ENCODE assay signal across 9 cellular contexts in the genomic region with DNA sequence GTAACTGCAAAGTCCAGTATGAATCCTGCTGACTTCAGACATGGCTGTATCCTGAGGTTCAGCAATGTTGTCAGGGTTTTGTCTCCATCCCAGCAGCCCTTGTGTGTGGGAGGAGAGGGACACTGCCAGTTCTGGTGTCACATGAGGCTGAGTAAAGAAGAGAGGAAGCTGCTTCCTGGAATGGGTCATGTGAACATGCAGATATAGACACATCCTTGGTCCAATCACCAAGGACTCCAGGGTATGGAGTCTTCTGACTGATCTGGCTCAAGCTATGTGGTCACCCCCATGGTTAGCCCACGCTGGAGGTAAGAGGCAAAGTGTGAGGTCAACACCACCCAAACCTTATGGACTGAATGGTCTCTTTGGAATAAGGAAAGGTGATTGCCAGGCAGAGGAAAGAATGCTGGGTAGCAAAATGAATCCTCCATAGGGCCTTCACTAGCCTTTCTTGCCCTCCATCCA.
A peak's percentile ranks its signal among the peaks of the same experiment; 100 is the strongest.
DNase-seq lines count a peak whose midpoint lies in the region; ATAC-seq and TF ChIP-seq lines count a peak whose summit lies in the region.
"Had no signal": no experiment of that assay in that cellular context is flagged by ENCODE, and none has a peak within 500 bp of the region (broad histone marks: within the 10 kb centered on the region; RNA-seq: fewer than 3 reads in every experiment).

No MANE protein-coding gene starts in this region.

- no peaks in the 10 kb centered on the region for H3K9me3 Mint-ChIP-seq in activated CD8-positive, alpha-beta memory T cell treated with anti-CD3 and anti-CD28 coated beads, Interleukin-2, amount 10 ng/mL, durations not matched to agents 7 days and 5 days (ENCODE audit: low read depth)
- no peaks in the 10 kb centered on the region for H3K9me3 Mint-ChIP-seq in progenitor cell of endocrine pancreas (ENCODE audit: low read depth)

- no peak overlapping the region for H3K4me3 Mint-ChIP-seq in activated CD8-positive, alpha-beta memory T cell treated with anti-CD3 and anti-CD28 coated beads, Interleukin-2, amount 10 ng/mL, durations not matched to agents 7 days and 5 days
- H3K4me3 Mint-ChIP-seq in progenitor cell of endocrine pancreas (ENCODE audit: low read depth): no peak overlapping the region

- TF ChIP-seq CTCF in progenitor cell of endocrine pancreas (IDR thresholded peaks at IDR 0.05; ENCODE audit: unreplicated experiment): no peak

- peaks cover 18% of the 10 kb centered on the region for H3K4me1 Mint-ChIP-seq in activated CD8-positive, alpha-beta memory T cell treated with anti-CD3 and anti-CD28 coated beads, Interleukin-2, amount 10 ng/mL, durations not matched to agents 7 days and 5 days
- H3K4me1 Mint-ChIP-seq in progenitor cell of endocrine pancreas (ENCODE audit: low read depth): peaks cover 10% of the 10 kb centered on the region

- H3K27ac ChIP-seq in subcutaneous abdominal adipose tissue (ENCODE audit: low read depth, low read length): peak overlapping the region; percentile 42

- H3K4me1 ChIP-seq in subcutaneous abdominal adipose tissue (ENCODE audit: control insufficient read depth in 5 of 5, insufficient read depth in 5 of 5, low read length in 5 of 5): peaks cover 20 to 61% (median 46%) of the 10 kb centered on the region in 5 donors

- H3K27me3 Mint-ChIP-seq in activated CD8-positive, alpha-beta memory T cell treated with anti-CD3 and anti-CD28 coated beads, Interleukin-2, amount 10 ng/mL, durations not matched to agents 7 days and 5 days: peaks cover 6% of the 10 kb centered on the region
- H3K27me3 Mint-ChIP-seq in progenitor cell of endocrine pancreas: peaks cover 12% of the 10 kb centered on the region

- ATAC-seq in activated CD8-positive, alpha-beta memory T cell treated with anti-CD3 and anti-CD28 coated beads, Interleukin-2, amount 10 ng/mL, durations not matched to agents 7 days and 5 days: peak; percentile 33
- ATAC-seq in GM19452 (IDR thresholded peaks at IDR 0.05; ENCODE audit: unreplicated experiment) (no peak), HG03196 (IDR thresholded peaks at IDR 0.05; ENCODE audit: unreplicated experiment) (no peak)

- peak; percentile 49 for DNase-seq in activated CD8-positive, alpha-beta memory T cell treated with anti-CD3 and anti-CD28 coated beads, Interleukin-2, amount 10 ng/mL, durations not matched to agents 7 days and 5 days
- DNase-seq in activated CD8-positive, alpha-beta memory T cell treated with anti-CD3 and anti-CD28 coated beads, Interleukin-2, amount 50 U/mL, for 48 hours: no peak
- DNase-seq in UCSD-AML1 (lab: John Stamatoyannopoulos, UW; ENCODE audit: unreplicated experiment) (peak; percentile 36), islet precursor cell (peak; percentile 41), progenitor cell of endocrine pancreas (ENCODE audit: low spot score, unreplicated experiment) (no peak)
- DNase-seq: stimulated activated CD4-positive, alpha-beta T cell treated with anti-CD3 and anti-CD28 coated beads, Interleukin-4, amount 100 ng/mL, for 4 hours had no signal

- CTCF ChIA-PET in activated CD8-positive, alpha-beta memory T cell treated with anti-CD3 and anti-CD28 coated beads, Interleukin-2, amount 10 ng/mL, durations not matched to agents 7 days and 5 days (lab: Charles Lee): no interaction called here

- no peak overlapping the region for H3K4me3 ChIP-seq in subcutaneous abdominal adipose tissue (ENCODE audit: low read depth in 1 of 5, low read length in 5 of 5)

- H3K9me3 ChIP-seq in subcutaneous abdominal adipose tissue (ENCODE audit: control insufficient read depth in 5 of 5, low read length in 5 of 5): no peaks in the 10 kb centered on the region

- no peaks in the 10 kb centered on the region for H3K27me3 ChIP-seq in subcutaneous abdominal adipose tissue (ENCODE audit: control insufficient read depth in 5 of 5, insufficient read depth in 4 of 5, low read length in 5 of 5)

- no peaks in the 10 kb centered on the region for H3K36me3 Mint-ChIP-seq in activated CD8-positive, alpha-beta memory T cell treated with anti-CD3 and anti-CD28 coated beads, Interleukin-2, amount 10 ng/mL, durations not matched to agents 7 days and 5 days
- no peaks in the 10 kb centered on the region for H3K36me3 Mint-ChIP-seq in progenitor cell of endocrine pancreas (ENCODE audit: insufficient read depth)

- no peaks in the 10 kb centered on the region for H3K36me3 ChIP-seq in subcutaneous abdominal adipose tissue (ENCODE audit: control insufficient read depth in 5 of 5, insufficient read depth in 5 of 5, low read length in 5 of 5)

- H3K9ac ChIP-seq in subcutaneous abdominal adipose tissue (ENCODE audit: low read length in 5 of 5): peak overlapping the region in 1 of 5 donors; percentile 55

- no peak overlapping the region for H3K27ac Mint-ChIP-seq in activated CD8-positive, alpha-beta memory T cell treated with anti-CD3 and anti-CD28 coated beads, Interleukin-2, amount 10 ng/mL, durations not matched to agents 7 days and 5 days
- H3K27ac Mint-ChIP-seq in progenitor cell of endocrine pancreas: no peak overlapping the region

Comparison
In these comparisons a context has a peak if more than half of its experiments do, and no peak if none do; other contexts are left out.
1. DNase-seq: peak in activated CD8-positive, alpha-beta memory T cell treated with anti-CD3 and anti-CD28 coated beads, Interleukin-2, amount 10 ng/mL, durations not matched to agents 7 days and 5 days (single experiment), UCSD-AML1 (single experiment) and islet precursor cell (single experiment); none in activated CD8-positive, alpha-beta memory T cell treated with anti-CD3 and anti-CD28 coated beads, Interleukin-2, amount 50 U/mL, for 48 hours (single experiment) and progenitor cell of endocrine pancreas (single experiment).